In the genomic region with DNA sequence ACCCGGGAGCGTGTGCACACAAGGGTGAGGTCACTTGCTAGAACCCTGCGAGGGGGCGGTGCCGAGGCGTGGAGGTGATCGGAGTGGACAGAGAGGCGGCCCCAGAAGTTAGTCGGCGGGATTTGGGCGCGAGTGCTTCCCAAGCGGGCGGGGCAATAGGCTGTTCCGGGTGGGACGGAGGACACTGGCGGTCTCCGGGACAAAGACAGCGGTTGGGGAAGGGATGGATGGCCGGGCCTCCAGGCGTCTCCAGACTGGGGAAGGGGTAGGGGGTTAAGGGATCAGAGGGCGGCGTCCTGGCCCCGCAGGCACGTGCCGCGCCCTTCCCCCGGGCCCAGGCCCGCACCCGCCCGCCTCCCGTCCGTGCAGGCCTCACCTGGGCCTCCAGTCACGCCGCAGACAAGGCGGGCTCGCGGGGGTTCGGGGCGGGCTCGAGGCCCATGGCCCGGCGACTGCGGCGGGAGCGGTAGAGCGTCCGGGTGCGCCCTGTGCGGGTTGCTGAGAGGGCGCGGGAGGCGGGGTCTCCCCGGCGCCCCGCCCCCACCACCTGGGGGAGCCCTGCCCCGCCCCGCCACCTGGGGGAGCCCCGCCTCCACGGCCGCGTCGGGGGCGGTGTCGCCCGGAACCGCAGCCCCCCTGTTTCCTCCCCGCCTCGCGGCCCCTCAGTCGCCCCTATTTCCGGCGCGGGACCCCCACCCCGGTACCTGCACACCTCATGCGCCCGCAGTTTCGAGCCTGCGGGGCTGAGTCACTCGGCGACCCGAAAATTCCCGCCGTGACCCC, we compare ENCODE assay signal across 1 cellular context.
TF ChIP-seq lines count a peak whose summit lies in the region.

A gene (minus strand): TSS at position 505 of the 783 bp plus-strand sequence. CDS start 945 bp downstream, outside the sequence.

TF ChIP-seq in HEK293, 187 proteins besides CTCF, POLR2A, EP300 and RAD21 (continued from another document):
- TF ChIP-seq, protein P1, sequence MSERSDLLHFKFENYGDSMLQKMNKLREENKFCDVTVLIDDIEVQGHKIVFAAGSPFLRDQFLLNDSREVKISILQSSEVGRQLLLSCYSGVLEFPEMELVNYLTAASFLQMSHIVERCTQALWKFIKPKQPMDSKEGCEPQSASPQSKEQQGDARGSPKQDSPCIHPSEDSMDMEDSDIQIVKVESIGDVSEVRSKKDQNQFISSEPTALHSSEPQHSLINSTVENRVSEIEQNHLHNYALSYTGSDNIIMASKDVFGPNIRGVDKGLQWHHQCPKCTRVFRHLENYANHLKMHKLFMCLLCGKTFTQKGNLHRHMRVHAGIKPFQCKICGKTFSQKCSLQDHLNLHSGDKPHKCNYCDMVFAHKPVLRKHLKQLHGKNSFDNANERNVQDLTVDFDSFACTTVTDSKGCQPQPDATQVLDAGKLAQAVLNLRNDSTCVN (tag by site-specific recombination; optimal IDR thresholded peaks at IDR 0.05): peak; percentile 43
- TF ChIP-seq, protein P2, sequence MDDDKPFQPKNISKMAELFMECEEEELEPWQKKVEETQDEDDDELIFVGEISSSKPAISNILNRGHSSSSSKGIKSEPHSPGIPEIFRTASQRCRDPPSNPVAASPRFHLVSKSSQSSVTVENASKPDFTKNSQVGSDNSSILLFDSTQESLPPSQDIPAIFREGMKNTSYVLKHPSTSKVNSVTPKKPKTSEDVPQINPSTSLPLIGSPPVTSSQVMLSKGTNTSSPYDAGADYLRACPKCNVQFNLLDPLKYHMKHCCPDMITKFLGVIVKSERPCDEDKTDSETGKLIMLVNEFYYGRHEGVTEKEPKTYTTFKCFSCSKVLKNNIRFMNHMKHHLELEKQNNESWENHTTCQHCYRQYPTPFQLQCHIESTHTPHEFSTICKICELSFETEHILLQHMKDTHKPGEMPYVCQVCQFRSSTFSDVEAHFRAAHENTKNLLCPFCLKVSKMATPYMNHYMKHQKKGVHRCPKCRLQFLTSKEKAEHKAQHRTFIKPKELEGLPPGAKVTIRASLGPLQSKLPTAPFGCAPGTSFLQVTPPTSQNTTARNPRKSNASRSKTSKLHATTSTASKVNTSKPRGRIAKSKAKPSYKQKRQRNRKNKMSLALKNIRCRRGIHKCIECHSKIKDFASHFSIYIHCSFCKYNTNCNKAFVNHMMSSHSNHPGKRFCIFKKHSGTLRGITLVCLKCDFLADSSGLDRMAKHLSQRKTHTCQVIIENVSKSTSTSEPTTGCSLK (tag by site-specific recombination; IDR thresholded peaks at IDR 0.05): no peak
- TF ChIP-seq SP7 (tag by site-specific recombination; IDR thresholded peaks at IDR 0.05) (no peak), KLF9 (tag by site-specific recombination; IDR thresholded peaks at IDR 0.05; ENCODE audit: low read depth) (no peak)
TF ChIP-seq in HEK293: peak in this region for 12.
